31 cellular contexts compared by ENCODE assay signal in the genomic region with DNA sequence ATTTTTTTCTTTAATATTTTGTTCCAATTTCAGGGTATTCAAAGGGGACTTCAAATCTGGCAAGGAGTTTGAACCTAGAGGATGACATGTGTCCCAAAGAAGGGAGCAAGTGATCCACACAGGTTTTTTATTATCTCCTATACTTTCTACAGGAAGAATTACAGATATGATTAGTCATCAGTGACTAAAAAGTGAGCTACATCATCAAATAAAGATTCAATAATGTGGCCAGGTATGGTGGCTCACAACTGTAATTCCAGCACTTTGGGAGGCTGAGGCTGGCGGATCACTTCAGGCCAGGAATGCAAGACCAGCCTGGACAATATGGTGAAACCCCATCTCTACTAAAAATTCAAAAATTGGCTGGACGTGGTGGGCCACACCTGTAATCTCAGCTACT. TPM values are rescaled to one million over a fixed set of nuclear protein-coding genes. Genes with fewer than 3 reads are reported as not detected.
"Had no signal": no experiment of that assay in that cellular context is flagged by ENCODE, and none has a peak within 500 bp of the region (broad histone marks: within the 10 kb centered on the region; RNA-seq: fewer than 3 reads in every experiment).

No MANE protein-coding gene starts in this region.

- H3K27ac ChIP-seq: brain microvascular endothelial cell, cardiac muscle cell, colonic mucosa, gastrocnemius medialis, heart left ventricle, WERI-Rb-1 had no signal

- H3K4me1 ChIP-seq: colonic mucosa, gastrocnemius medialis had no signal

- H3K4me3 ChIP-seq: cardiac muscle cell, colonic mucosa, gastrocnemius medialis, heart left ventricle had no signal

- DNase-seq: activated CD4-positive, alpha-beta memory T cell treated with anti-CD3 and anti-CD28 coated beads for 36 hours; activated CD4-positive, alpha-beta T cell treated with anti-CD3 and anti-CD28 coated beads for 36 hours; activated CD4-positive, alpha-beta T cell treated with anti-CD3 and anti-CD28 coated beads, Interleukin-2, amount 10 ng/mL, durations not matched to agents 24 days and 14 days; activated CD4-positive, CD25-positive, alpha-beta regulatory T cell; activated CD4-positive, CD25-positive, alpha-beta regulatory T cell treated with anti-CD3 and anti-CD28 coated beads, Interleukin-2, amount 50 U/mL, for 72 hours; activated CD8-positive, alpha-beta memory T cell treated with anti-CD3 and anti-CD28 coated beads, Interleukin-2, amount 10 ng/mL, durations not matched to agents 7 days and 5 days; activated CD8-positive, alpha-beta memory T cell treated with anti-CD3 and anti-CD28 coated beads, Interleukin-2, amount 50 U/mL, for 4 hours; activated CD8-positive, alpha-beta T cell treated with anti-CD3 and anti-CD28 coated beads, Interleukin-2, amount 10 ng/mL, durations not matched to agents 7 days and 5 days; activated effector memory CD4-positive, alpha-beta T cell treated with Interleukin-2 at 50 U/mL for 16 hours; activated gamma-delta T cell treated with Interleukin-2 at 50 U/mL for 16 hours; activated naive CD4-positive, alpha-beta T cell treated with anti-CD3 and anti-CD28 coated beads, Interleukin-2, amount 50 U/mL, for 16 hours; activated naive CD4-positive, alpha-beta T cell treated with Interleukin-2 at 50 U/mL for 16 hours; activated T-cell treated with anti-CD3 and anti-CD28 coated beads, Interleukin-2, amount 50 U/mL, for 24 hours; amniotic stem cell; anterior cingulate cortex; brain microvascular endothelial cell; central memory CD4-positive, alpha-beta T cell; cerebellar nuclear complex; colonic mucosa; effector CD8-positive, alpha-beta T cell; foreskin fibroblast; gastrocnemius medialis; glutamatergic neuron; heart left ventricle; T-helper 1 cell; T-helper 17 cell; T1000; WERI-Rb-1 had no signal

- ATAC-seq: activated CD4-positive, alpha-beta T cell treated with anti-CD3 and anti-CD28 coated beads for 36 hours; activated CD8-positive, alpha-beta memory T cell treated with anti-CD3 and anti-CD28 coated beads, Interleukin-2, amount 10 ng/mL, durations not matched to agents 7 days and 5 days; activated CD8-positive, alpha-beta T cell treated with anti-CD3 and anti-CD28 coated beads, Interleukin-2, amount 10 ng/mL, durations not matched to agents 7 days and 5 days; activated T-helper 17 cell treated with anti-CD3 and anti-CD28 coated beads, Interleukin-2, amount 50 U/mL, for 72 hours; esophagus mucosa; gastrocnemius medialis; heart left ventricle; T-helper 17 cell had no signal

- H3K36me3 ChIP-seq: brain microvascular endothelial cell, cardiac muscle cell, colonic mucosa, gastrocnemius medialis, heart left ventricle, WERI-Rb-1 had no signal

- H3K9me3 ChIP-seq: colonic mucosa, gastrocnemius medialis had no signal

- H3K27me3 ChIP-seq: brain microvascular endothelial cell, cardiac muscle cell, colonic mucosa, heart left ventricle had no signal

RNA-seq across cellular contexts. Expression of gene GLT8D2, which starts 24.2 kb away (rescaled TPM):
- total RNA-seq: activated CD4-positive, alpha-beta memory T cell treated with anti-CD3 and anti-CD28 coated beads for 36 hours; activated CD4-positive, alpha-beta T cell treated with anti-CD3 and anti-CD28 coated beads, Interleukin-2, amount 10 ng/mL, durations not matched to agents 24 days and 14 days; activated CD8-positive, alpha-beta T cell treated with anti-CD3 and anti-CD28 coated beads, Interleukin-2, amount 10 ng/mL, durations not matched to agents 7 days and 5 days; T-helper 17 cell had no signal
